1 cellular context compared by ENCODE assay signal in genomic region chr2:119367472-119368099, GRCh38.
TF ChIP-seq lines count a peak whose summit lies in the region.

No MANE protein-coding gene starts in this region.

TF ChIP-seq in WTC11, 78 proteins besides CTCF, POLR2A, EP300 and RAD21 (continued from another document):
- TF ChIP-seq ARID4B (CRISPR knock-in tag; IDR thresholded peaks at IDR 0.05; ENCODE audit: borderline replicate concordance), result peak; percentile 46; the same call in 1 of the 2 replicates
- 0 out of 2 replicates have a peak, but pooled peaks have one; percentile 41 for TF ChIP-seq TEAD1 (CRISPR knock-in tag; IDR thresholded peaks at IDR 0.05)
- TF ChIP-seq GTF2I (CRISPR knock-in tag; conservative IDR thresholded peaks at IDR 0.05), result no peak
- TF ChIP-seq GRHL2 (CRISPR knock-in tag; IDR thresholded peaks at IDR 0.05; ENCODE audit: insufficient replicate concordance, severe bottlenecking), result no peak
- 0 out of 2 replicates have a peak, but pooled peaks have one; percentile 16 for TF ChIP-seq ESRRA (CRISPR knock-in tag; IDR thresholded peaks at IDR 0.05; ENCODE audit: borderline replicate concordance)
- TF ChIP-seq, protein P1, sequence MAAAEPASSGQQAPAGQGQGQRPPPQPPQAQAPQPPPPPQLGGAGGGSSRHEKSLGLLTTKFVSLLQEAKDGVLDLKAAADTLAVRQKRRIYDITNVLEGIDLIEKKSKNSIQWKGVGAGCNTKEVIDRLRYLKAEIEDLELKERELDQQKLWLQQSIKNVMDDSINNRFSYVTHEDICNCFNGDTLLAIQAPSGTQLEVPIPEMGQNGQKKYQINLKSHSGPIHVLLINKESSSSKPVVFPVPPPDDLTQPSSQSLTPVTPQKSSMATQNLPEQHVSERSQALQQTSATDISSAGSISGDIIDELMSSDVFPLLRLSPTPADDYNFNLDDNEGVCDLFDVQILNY (CRISPR knock-in tag; IDR thresholded peaks at IDR 0.05), result 0 out of 2 replicates have a peak, but pooled peaks have one; percentile 25
- TF ChIP-seq STAT6 (CRISPR knock-in tag; conservative IDR thresholded peaks at IDR 0.05; ENCODE audit: low read depth), result no peak
- no peak for TF ChIP-seq CREB1 (CRISPR knock-in tag; IDR thresholded peaks at IDR 0.05)
- TF ChIP-seq PRDM15 (CRISPR knock-in tag; IDR thresholded peaks at IDR 0.05), result no peak
- TF ChIP-seq PREB (CRISPR knock-in tag; IDR thresholded peaks at IDR 0.05; ENCODE audit: borderline replicate concordance), result no peak
- TF ChIP-seq, protein P2, sequence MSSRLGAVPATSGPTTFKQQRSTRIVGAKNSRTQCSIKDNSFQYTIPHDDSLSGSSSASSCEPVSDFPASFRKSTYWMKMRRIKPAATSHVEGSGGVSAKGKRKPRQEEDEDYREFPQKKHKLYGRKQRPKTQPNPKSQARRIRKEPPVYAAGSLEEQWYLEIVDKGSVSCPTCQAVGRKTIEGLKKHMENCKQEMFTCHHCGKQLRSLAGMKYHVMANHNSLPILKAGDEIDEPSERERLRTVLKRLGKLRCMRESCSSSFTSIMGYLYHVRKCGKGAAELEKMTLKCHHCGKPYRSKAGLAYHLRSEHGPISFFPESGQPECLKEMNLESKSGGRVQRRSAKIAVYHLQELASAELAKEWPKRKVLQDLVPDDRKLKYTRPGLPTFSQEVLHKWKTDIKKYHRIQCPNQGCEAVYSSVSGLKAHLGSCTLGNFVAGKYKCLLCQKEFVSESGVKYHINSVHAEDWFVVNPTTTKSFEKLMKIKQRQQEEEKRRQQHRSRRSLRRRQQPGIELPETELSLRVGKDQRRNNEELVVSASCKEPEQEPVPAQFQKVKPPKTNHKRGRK (CRISPR knock-in tag; IDR thresholded peaks at IDR 0.05; ENCODE audit: borderline replicate concordance), result no peak
- TF ChIP-seq, protein P3, sequence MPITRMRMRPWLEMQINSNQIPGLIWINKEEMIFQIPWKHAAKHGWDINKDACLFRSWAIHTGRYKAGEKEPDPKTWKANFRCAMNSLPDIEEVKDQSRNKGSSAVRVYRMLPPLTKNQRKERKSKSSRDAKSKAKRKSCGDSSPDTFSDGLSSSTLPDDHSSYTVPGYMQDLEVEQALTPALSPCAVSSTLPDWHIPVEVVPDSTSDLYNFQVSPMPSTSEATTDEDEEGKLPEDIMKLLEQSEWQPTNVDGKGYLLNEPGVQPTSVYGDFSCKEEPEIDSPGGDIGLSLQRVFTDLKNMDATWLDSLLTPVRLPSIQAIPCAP (CRISPR knock-in tag; IDR thresholded peaks at IDR 0.05), result no peak
- TF ChIP-seq, protein P4, sequence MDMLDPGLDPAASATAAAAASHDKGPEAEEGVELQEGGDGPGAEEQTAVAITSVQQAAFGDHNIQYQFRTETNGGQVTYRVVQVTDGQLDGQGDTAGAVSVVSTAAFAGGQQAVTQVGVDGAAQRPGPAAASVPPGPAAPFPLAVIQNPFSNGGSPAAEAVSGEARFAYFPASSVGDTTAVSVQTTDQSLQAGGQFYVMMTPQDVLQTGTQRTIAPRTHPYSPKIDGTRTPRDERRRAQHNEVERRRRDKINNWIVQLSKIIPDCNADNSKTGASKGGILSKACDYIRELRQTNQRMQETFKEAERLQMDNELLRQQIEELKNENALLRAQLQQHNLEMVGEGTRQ (CRISPR knock-in tag; IDR thresholded peaks at IDR 0.05), result no peak
